Comparison of ENCODE assay signal across 8 cellular contexts in the genomic region with DNA sequence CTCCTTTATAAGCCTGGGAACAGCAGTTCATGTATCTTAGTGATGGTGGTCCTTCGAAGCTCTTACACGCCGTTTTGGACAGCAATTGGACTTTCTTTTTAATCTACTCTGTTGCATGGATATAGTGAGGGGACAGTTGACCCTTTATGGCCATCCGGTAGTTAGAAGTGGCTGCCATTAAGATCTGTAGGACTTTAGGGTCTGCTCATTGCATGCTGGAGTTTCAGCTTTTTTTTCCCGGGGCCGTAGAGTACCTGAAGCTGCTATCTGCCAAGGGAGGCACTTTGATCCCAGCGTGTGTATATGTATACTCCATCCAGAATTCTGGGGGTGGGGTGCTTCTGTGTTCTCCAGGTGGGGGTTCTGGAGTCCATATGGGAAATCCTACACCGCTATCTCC. TPM values are rescaled to one million over a fixed set of nuclear protein-coding genes. Genes with fewer than 3 reads are reported as not detected.
DNase-seq lines count a peak whose midpoint lies in the region; ATAC-seq and TF ChIP-seq lines count a peak whose summit lies in the region.

No MANE protein-coding gene starts in this region.

- TF ChIP-seq RAD21 in neural cell (conservative IDR thresholded peaks at IDR 0.05): no peak

- ATAC-seq in HG02763 (IDR thresholded peaks at IDR 0.05; ENCODE audit: unreplicated experiment): no peak

- peak overlapping the region; percentile 100 for H3K4me2 ChIP-seq in BLaER1
- peak overlapping the region; percentile 91 for H3K4me2 ChIP-seq in Karpas-422 (ENCODE audit: low read depth, low read length, poor library complexity, severe bottlenecking)
- peak overlapping the region; percentile 71 for H3K4me2 ChIP-seq in neural cell (ENCODE audit: low read length)

- no peaks in the 10 kb centered on the region for H3K9me2 ChIP-seq in Karpas-422 (replicated peaks; ENCODE audit: insufficient read depth, low read length)
- H3K9me2 ChIP-seq in neural cell (ENCODE audit: insufficient read depth, low read length): no peaks in the 10 kb centered on the region

- TF ChIP-seq EP300 in neural cell (conservative IDR thresholded peaks at IDR 0.05; ENCODE audit: poor library complexity, severe bottlenecking): no peak

- H3K36me3 ChIP-seq in BLaER1 (peaks cover 54% of the 10 kb centered on the region), Karpas-422 (ENCODE audit: insufficient read depth, low read length) (no peaks in the 10 kb centered on the region), esophagus (ENCODE audit: control insufficient read depth in 2 of 2, insufficient read depth in 2 of 2, low read length in 1 of 2) (no peaks in the 10 kb centered on the region), neural cell (ENCODE audit: insufficient read depth, low read length) (no peaks in the 10 kb centered on the region)

- H3K27me3 ChIP-seq in BLaER1: no peaks in the 10 kb centered on the region
- H3K27me3 ChIP-seq in Karpas-422 (ENCODE audit: low read length): no peaks in the 10 kb centered on the region
- no peaks in the 10 kb centered on the region for H3K27me3 ChIP-seq in esophagus (ENCODE audit: control insufficient read depth in 1 of 2, insufficient read depth in 2 of 2, low read length in 2 of 2)
- H3K27me3 ChIP-seq in neural cell (ENCODE audit: insufficient read depth, low read depth, low read length): no peaks in the 10 kb centered on the region

- H3K9me3 ChIP-seq in BLaER1 (no peaks in the 10 kb centered on the region), Karpas-422 (ENCODE audit: low read length) (no peaks in the 10 kb centered on the region), esophagus (ENCODE audit: control insufficient read depth in 2 of 2, insufficient read depth in 1 of 2, low read depth in 1 of 2, low read length in 1 of 2) (no peaks in the 10 kb centered on the region), neural cell (ENCODE audit: low read length) (no peaks in the 10 kb centered on the region)

- H3K27ac ChIP-seq in BLaER1 (peak overlapping the region; percentile 98; the same call in 1 of the 2 replicates), Karpas-422 (ENCODE audit: low read length) (no peak overlapping the region), esophagus (ENCODE audit: low read depth in 2 of 2, low read length in 1 of 2) (no peak overlapping the region), neural cell (ENCODE audit: low read length) (peak overlapping the region; percentile 98)

- H3K4me3 ChIP-seq in BLaER1 (no peak overlapping the region), Karpas-422 (ENCODE audit: low read length) (no peak overlapping the region), esophagus (ENCODE audit: low read depth in 1 of 2, low read length in 2 of 2) (peak overlapping the region; percentile 56 to 82), neural cell (ENCODE audit: low read length) (peak overlapping the region; percentile 85)

- WGBS in esophagus, 2 donors: 77 to 80% methylated on average over 8 of the region's 8 CpGs

- peaks cover 13% of the 10 kb centered on the region for H3F3A ChIP-seq in neural cell (ENCODE audit: insufficient read depth, low read length, poor library complexity, severe bottlenecking)

- TF ChIP-seq CTCF in neural cell (IDR thresholded peaks at IDR 0.05; ENCODE audit: poor library complexity, severe bottlenecking): no peak

- H3K4me1 ChIP-seq in BLaER1: peaks cover 34% of the 10 kb centered on the region
- H3K4me1 ChIP-seq in Karpas-422 (ENCODE audit: low read length): peaks cover 52% of the 10 kb centered on the region
- H3K4me1 ChIP-seq in esophagus (ENCODE audit: control insufficient read depth in 2 of 2, insufficient read depth in 2 of 2, low read length in 1 of 2): peaks cover 6 to 18% of the 10 kb centered on the region in 2 donors

- no peak overlapping the region for H2AFZ ChIP-seq in Karpas-422 (ENCODE audit: low read length)
- no peak overlapping the region for H2AFZ ChIP-seq in neural cell (ENCODE audit: low read depth, low read length)

- DNase-seq in Karpas-422 (no peak), anterior cingulate cortex (lab: John Stamatoyannopoulos, UW) (no peak), midbrain (lab: John Stamatoyannopoulos, UW) (no peak), SKM-1 treated with dmso at 0.1 percent for 144 hours (lab: John Stamatoyannopoulos, UW; ENCODE audit: unreplicated experiment) (no peak)

- H3K9ac ChIP-seq in BLaER1 (peak overlapping the region; percentile 97), Karpas-422 (ENCODE audit: low read length) (peak overlapping the region; percentile 84; the same call in 1 of the 2 replicates), neural cell (ENCODE audit: low read length) (peak overlapping the region; percentile 92)

- H3K79me2 ChIP-seq in Karpas-422 (ENCODE audit: low read length): peaks cover 18% of the 10 kb centered on the region
- H3K79me2 ChIP-seq in neural cell (replicated peaks; ENCODE audit: insufficient read depth, low read length): peaks cover 22% of the 10 kb centered on the region

- H4K20me1 ChIP-seq in BLaER1: peaks cover 12% of the 10 kb centered on the region; the same call in 1 of the 2 replicates
- no peaks in the 10 kb centered on the region for H4K20me1 ChIP-seq in Karpas-422 (ENCODE audit: insufficient read depth, low read depth, low read length)
- H4K20me1 ChIP-seq in neural cell (ENCODE audit: insufficient read depth): no peaks in the 10 kb centered on the region

TF ChIP-seq in neural cell, 6 proteins besides CTCF, POLR2A, EP300 and RAD21:
- TF ChIP-seq EZH2 (IDR thresholded peaks at IDR 0.05; ENCODE audit: borderline replicate concordance, insufficient read depth, low read length, poor library complexity, severe bottlenecking) (no peak), TAF1 (IDR thresholded peaks at IDR 0.05; ENCODE audit: low read depth) (no peak), POLR2AphosphoS5 (IDR thresholded peaks at IDR 0.05) (no peak), SMC3 (conservative IDR thresholded peaks at IDR 0.05; ENCODE audit: poor library complexity) (no peak), MXI1 (conservative IDR thresholded peaks at IDR 0.05; ENCODE audit: poor library complexity, severe bottlenecking) (no peak)
- TF ChIP-seq, protein P1, sequence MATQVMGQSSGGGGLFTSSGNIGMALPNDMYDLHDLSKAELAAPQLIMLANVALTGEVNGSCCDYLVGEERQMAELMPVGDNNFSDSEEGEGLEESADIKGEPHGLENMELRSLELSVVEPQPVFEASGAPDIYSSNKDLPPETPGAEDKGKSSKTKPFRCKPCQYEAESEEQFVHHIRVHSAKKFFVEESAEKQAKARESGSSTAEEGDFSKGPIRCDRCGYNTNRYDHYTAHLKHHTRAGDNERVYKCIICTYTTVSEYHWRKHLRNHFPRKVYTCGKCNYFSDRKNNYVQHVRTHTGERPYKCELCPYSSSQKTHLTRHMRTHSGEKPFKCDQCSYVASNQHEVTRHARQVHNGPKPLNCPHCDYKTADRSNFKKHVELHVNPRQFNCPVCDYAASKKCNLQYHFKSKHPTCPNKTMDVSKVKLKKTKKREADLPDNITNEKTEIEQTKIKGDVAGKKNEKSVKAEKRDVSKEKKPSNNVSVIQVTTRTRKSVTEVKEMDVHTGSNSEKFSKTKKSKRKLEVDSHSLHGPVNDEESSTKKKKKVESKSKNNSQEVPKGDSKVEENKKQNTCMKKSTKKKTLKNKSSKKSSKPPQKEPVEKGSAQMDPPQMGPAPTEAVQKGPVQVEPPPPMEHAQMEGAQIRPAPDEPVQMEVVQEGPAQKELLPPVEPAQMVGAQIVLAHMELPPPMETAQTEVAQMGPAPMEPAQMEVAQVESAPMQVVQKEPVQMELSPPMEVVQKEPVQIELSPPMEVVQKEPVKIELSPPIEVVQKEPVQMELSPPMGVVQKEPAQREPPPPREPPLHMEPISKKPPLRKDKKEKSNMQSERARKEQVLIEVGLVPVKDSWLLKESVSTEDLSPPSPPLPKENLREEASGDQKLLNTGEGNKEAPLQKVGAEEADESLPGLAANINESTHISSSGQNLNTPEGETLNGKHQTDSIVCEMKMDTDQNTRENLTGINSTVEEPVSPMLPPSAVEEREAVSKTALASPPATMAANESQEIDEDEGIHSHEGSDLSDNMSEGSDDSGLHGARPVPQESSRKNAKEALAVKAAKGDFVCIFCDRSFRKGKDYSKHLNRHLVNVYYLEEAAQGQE (IDR thresholded peaks at IDR 0.05; ENCODE audit: borderline replicate concordance): no peak

RNA-seq across cellular contexts. Expression of gene CYB5D1, which starts 1.2 kb away (rescaled TPM):
- 8.5 and 10.9 TPM in 2 replicates for total RNA-seq in Karpas-422 (2014; rRNA removed; shearing (Covaris generic); ENCODE audit: low replicate concordance)
- polyA plus RNA-seq in esophagus (1 to 10 TPM; 4.7 to 6.3 TPM), neural cell (21.1 and 30.4 TPM in 2 replicates)
- polyA minus RNA-seq in neural cell: 25.8 and 27.8 TPM in 2 replicates

RNA-seq across cellular contexts. Expression of gene NAA38, which starts 1.7 kb away (rescaled TPM):
- 313 and 321 TPM in 2 replicates for total RNA-seq in Karpas-422 (2014; rRNA removed; shearing (Covaris generic); ENCODE audit: low replicate concordance)
- polyA plus RNA-seq in esophagus (100 to 1,000 TPM; 108 to 122 TPM), neural cell (99.5 and 110 TPM in 2 replicates)
- polyA minus RNA-seq in neural cell: 27.0 and 30.9 TPM in 2 replicates

RNA-seq across cellular contexts. Expression of gene TMEM88, which starts 4.2 kb away (rescaled TPM):
- total RNA-seq in Karpas-422 (2014; rRNA removed; shearing (Covaris generic); ENCODE audit: low replicate concordance): 0.69 and 1.4 TPM in 2 replicates
- polyA plus RNA-seq in esophagus: 1 to 10 TPM; 8.7 to 9.7 TPM
- polyA plus RNA-seq in neural cell: 4.2 and 6.7 TPM in 2 replicates
- 1.4 and 1.5 TPM in 2 replicates for polyA minus RNA-seq in neural cell

RNA-seq across cellular contexts. Expression of gene KDM6B, which starts 25.0 kb away (rescaled TPM):
- 11.9 and 34.6 TPM in 2 replicates for total RNA-seq in Karpas-422 (2014; rRNA removed; shearing (Covaris generic); ENCODE audit: low replicate concordance)
- polyA plus RNA-seq in esophagus (1 to 10 TPM; 5.2 to 9.0 TPM), neural cell (2.5 and 4.4 TPM in 2 replicates)
- 20.0 and 20.7 TPM in 2 replicates for polyA minus RNA-seq in neural cell

RNA-seq across cellular contexts. Expression of gene CHD3, which starts 29.6 kb away (rescaled TPM):
- 191 and 346 TPM in 2 replicates for total RNA-seq in Karpas-422 (2014; rRNA removed; shearing (Covaris generic); ENCODE audit: low replicate concordance)
- polyA plus RNA-seq in esophagus: 10 to 100 TPM; 37.2 to 78.7 TPM
- polyA plus RNA-seq in neural cell: 115 and 159 TPM in 2 replicates
- polyA minus RNA-seq in neural cell: 296 and 321 TPM in 2 replicates

Comparison
In these comparisons a context has a peak if more than half of its experiments do, and no peak if none do; other contexts are left out.
1. H3K27ac ChIP-seq: peak in BLaER1 (single experiment) and neural cell (single experiment); none in Karpas-422 (single experiment) and esophagus (0 of 2).
2. H3K4me3 ChIP-seq: peak in esophagus (2 of 2) and neural cell (single experiment); none in BLaER1 (single experiment) and Karpas-422 (single experiment).
3. Peak in every context shown above with its lines, with median percentiles within 50 percentile points of each other: H3K4me2 ChIP-seq and H3K9ac ChIP-seq.